In the genomic region with DNA sequence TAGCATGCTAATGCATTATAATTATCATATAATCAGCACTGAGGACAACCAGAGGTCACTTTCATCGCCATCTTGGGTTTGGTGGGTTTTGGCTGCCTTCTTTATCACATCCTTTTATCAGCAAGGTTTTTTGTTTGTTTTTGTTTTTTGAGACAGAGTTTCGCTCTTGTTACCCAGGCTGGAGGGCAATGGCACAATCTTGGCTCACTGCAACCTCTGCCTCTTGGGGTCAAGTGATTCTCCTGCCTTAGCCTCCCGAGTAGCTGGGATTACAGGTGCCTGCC, we compare ENCODE assay signal across 1 cellular context.
TF ChIP-seq lines count a peak whose summit lies in the region.

No MANE protein-coding gene starts in this region.

TF ChIP-seq in K562, 482 proteins besides CTCF, POLR2A, EP300 and RAD21:
- 0 out of 4 replicates have a peak, but pooled peaks of 1 of the 2 experiments have one; percentile 0 for TF ChIP-seq FOXK2 (conservative IDR thresholded peaks at IDR 0.05 in 1 of 2, IDR thresholded peaks at IDR 0.05 in 1 of 2; ENCODE audit: low read depth in 2 of 2)
- TF ChIP-seq ZKSCAN8 (CRISPR knock-in tag; IDR thresholded peaks at IDR 0.05) = 0 out of 2 replicates have a peak, but pooled peaks have one; percentile 15
- TF ChIP-seq, protein P1, sequence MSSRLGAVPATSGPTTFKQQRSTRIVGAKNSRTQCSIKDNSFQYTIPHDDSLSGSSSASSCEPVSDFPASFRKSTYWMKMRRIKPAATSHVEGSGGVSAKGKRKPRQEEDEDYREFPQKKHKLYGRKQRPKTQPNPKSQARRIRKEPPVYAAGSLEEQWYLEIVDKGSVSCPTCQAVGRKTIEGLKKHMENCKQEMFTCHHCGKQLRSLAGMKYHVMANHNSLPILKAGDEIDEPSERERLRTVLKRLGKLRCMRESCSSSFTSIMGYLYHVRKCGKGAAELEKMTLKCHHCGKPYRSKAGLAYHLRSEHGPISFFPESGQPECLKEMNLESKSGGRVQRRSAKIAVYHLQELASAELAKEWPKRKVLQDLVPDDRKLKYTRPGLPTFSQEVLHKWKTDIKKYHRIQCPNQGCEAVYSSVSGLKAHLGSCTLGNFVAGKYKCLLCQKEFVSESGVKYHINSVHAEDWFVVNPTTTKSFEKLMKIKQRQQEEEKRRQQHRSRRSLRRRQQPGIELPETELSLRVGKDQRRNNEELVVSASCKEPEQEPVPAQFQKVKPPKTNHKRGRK (tag; IDR thresholded peaks at IDR 0.05) = peak; percentile 36; the same call in 1 of the 2 replicates
- TF ChIP-seq ESRRA (IDR thresholded peaks at IDR 0.05; ENCODE audit: borderline replicate concordance, low read depth) = peak; percentile 97
- 0 out of 2 replicates have a peak, but pooled peaks have one; percentile 61 for TF ChIP-seq NFRKB (IDR thresholded peaks at IDR 0.05; ENCODE audit: low read depth)
- 0 out of 2 replicates have a peak, but pooled peaks have one; percentile 15 for TF ChIP-seq HBP1 (CRISPR knock-in tag; IDR thresholded peaks at IDR 0.05)
- TF ChIP-seq YY1 (IDR thresholded peaks at IDR 0.05; ENCODE audit: borderline replicate concordance in 1 of 3, control insufficient read depth in 1 of 3, extremely low read depth in 1 of 3, insufficient read depth in 3 of 3, insufficient read length in 1 of 3, insufficient replicate concordance in 2 of 3, low read depth in 1 of 3, low read length in 2 of 3) = peak in 1 of 3 experiments; percentile 71
- TF ChIP-seq, protein P2, sequence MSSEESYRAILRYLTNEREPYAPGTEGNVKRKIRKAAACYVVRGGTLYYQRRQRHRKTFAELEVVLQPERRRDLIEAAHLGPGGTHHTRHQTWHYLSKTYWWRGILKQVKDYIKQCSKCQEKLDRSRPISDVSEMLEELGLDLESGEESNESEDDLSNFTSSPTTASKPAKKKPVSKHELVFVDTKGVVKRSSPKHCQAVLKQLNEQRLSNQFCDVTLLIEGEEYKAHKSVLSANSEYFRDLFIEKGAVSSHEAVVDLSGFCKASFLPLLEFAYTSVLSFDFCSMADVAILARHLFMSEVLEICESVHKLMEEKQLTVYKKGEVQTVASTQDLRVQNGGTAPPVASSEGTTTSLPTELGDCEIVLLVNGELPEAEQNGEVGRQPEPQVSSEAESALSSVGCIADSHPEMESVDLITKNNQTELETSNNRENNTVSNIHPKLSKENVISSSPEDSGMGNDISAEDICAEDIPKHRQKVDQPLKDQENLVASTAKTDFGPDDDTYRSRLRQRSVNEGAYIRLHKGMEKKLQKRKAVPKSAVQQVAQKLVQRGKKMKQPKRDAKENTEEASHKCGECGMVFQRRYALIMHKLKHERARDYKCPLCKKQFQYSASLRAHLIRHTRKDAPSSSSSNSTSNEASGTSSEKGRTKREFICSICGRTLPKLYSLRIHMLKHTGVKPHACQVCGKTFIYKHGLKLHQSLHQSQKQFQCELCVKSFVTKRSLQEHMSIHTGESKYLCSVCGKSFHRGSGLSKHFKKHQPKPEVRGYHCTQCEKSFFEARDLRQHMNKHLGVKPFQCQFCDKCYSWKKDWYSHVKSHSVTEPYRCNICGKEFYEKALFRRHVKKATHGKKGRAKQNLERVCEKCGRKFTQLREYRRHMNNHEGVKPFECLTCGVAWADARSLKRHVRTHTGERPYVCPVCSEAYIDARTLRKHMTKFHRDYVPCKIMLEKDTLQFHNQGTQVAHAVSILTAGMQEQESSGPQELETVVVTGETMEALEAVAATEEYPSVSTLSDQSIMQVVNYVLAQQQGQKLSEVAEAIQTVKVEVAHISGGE (CRISPR knock-in tag; IDR thresholded peaks at IDR 0.05) = peak in 1 of 3 experiments; percentile 66; a peak in 1 of 6 replicates
- TF ChIP-seq BRD4 (IDR thresholded peaks at IDR 0.05) = peak; percentile 55; the same call in 1 of the 2 replicates
- TF ChIP-seq ZNF354B (CRISPR knock-in tag; IDR thresholded peaks at IDR 0.05) = peak; percentile 16; the same call in 1 of the 2 replicates
- TF ChIP-seq ZNF175 (CRISPR knock-in tag; IDR thresholded peaks at IDR 0.05; ENCODE audit: low read depth) = peak; percentile 63; the same call in 1 of the 2 replicates
- TF ChIP-seq, protein P3, sequence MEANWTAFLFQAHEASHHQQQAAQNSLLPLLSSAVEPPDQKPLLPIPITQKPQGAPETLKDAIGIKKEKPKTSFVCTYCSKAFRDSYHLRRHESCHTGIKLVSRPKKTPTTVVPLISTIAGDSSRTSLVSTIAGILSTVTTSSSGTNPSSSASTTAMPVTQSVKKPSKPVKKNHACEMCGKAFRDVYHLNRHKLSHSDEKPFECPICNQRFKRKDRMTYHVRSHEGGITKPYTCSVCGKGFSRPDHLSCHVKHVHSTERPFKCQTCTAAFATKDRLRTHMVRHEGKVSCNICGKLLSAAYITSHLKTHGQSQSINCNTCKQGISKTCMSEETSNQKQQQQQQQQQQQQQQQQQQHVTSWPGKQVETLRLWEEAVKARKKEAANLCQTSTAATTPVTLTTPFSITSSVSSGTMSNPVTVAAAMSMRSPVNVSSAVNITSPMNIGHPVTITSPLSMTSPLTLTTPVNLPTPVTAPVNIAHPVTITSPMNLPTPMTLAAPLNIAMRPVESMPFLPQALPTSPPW (CRISPR knock-in tag; IDR thresholded peaks at IDR 0.05) = peak; percentile 31; the same call in 1 of the 2 replicates
